18 cellular contexts compared by ENCODE assay signal in genomic region chr14:70789961-70790360, GRCh38.
"Had no signal": no experiment of that assay in that cellular context is flagged by ENCODE, and none has a peak within 500 bp of the region (broad histone marks: within the 10 kb centered on the region; RNA-seq: fewer than 3 reads in every experiment).

No MANE protein-coding gene starts in this region.

- FAIRE-seq: astrocyte, colon, endothelial cell of umbilical vein had no signal

- H3K27ac ChIP-seq: foreskin keratinocyte, right atrium auricular region, skin epidermis, tibial nerve, VCaP had no signal

- H3K4me1 ChIP-seq: right atrium auricular region had no signal

- H3K9me3 Mint-ChIP-seq: activated naive CD4-positive, alpha-beta T cell treated with anti-CD3 and anti-CD28 coated beads, Interleukin-2, amount 10 ng/mL, durations not matched to agents 7 days and 5 days; natural killer cell treated with Interleukin-12 subunit alpha and Interleukin-12 subunit beta and Interleukin-15 and Interleukin-18, amount 100 ng/mL, for 72 hours had no signal

- H3K36me3 ChIP-seq: right atrium auricular region, tibial nerve had no signal

- DNase-seq: activated CD4-positive, alpha-beta T cell treated with anti-CD3 and anti-CD28 coated beads, Interleukin-2, amount 50 U/mL, for 48 hours; activated naive CD4-positive, alpha-beta T cell treated with anti-CD3 and anti-CD28 coated beads, Interleukin-2, amount 10 ng/mL, durations not matched to agents 7 days and 5 days; kidney glomerular epithelial cell; mesendoderm; posterior cingulate gyrus; stimulated activated CD4-positive, alpha-beta T cell treated with anti-CD3 and anti-CD28 coated beads, Interleukin-15, amount 100 ng/mL, for 24 hours; stimulated activated CD4-positive, alpha-beta T cell treated with anti-CD3 and anti-CD28 coated beads, Interleukin-4, amount 100 ng/mL, for 24 hours; stimulated activated naive CD4-positive, alpha-beta T cell; T-helper 1 cell had no signal

- H3K9me3 ChIP-seq: right atrium auricular region, tibial nerve had no signal

- H3K27ac Mint-ChIP-seq: activated naive CD4-positive, alpha-beta T cell treated with anti-CD3 and anti-CD28 coated beads, Interleukin-2, amount 10 ng/mL, durations not matched to agents 7 days and 5 days; natural killer cell treated with Interleukin-12 subunit alpha and Interleukin-12 subunit beta and Interleukin-15 and Interleukin-18, amount 100 ng/mL, for 72 hours had no signal

- H3K4me3 Mint-ChIP-seq: activated naive CD4-positive, alpha-beta T cell treated with anti-CD3 and anti-CD28 coated beads, Interleukin-2, amount 10 ng/mL, durations not matched to agents 7 days and 5 days; natural killer cell treated with Interleukin-12 subunit alpha and Interleukin-12 subunit beta and Interleukin-15 and Interleukin-18, amount 100 ng/mL, for 72 hours had no signal

- H3K36me3 Mint-ChIP-seq: natural killer cell treated with Interleukin-12 subunit alpha and Interleukin-12 subunit beta and Interleukin-15 and Interleukin-18, amount 100 ng/mL, for 72 hours had no signal

- H3K27me3 ChIP-seq: foreskin keratinocyte, right atrium auricular region, tibial nerve had no signal

- H3K27me3 Mint-ChIP-seq: activated naive CD4-positive, alpha-beta T cell treated with anti-CD3 and anti-CD28 coated beads, Interleukin-2, amount 10 ng/mL, durations not matched to agents 7 days and 5 days had no signal

- H3K4me1 Mint-ChIP-seq: activated naive CD4-positive, alpha-beta T cell treated with anti-CD3 and anti-CD28 coated beads, Interleukin-2, amount 10 ng/mL, durations not matched to agents 7 days and 5 days had no signal

- H3K4me3 ChIP-seq: right atrium auricular region, skin epidermis, tibial nerve had no signal
